In genomic region chr5:372911-373709, GRCh38 we compare ENCODE assay signal across 9 cellular contexts. TPM values are rescaled to one million over a fixed set of nuclear protein-coding genes. Genes with fewer than 3 reads are reported as not detected.
DNase-seq lines count a peak whose midpoint lies in the region; ATAC-seq lines count a peak whose summit lies in the region.
"Had no signal": no experiment of that assay in that cellular context is flagged by ENCODE, and none has a peak within 500 bp of the region (broad histone marks: within the 10 kb centered on the region; RNA-seq: fewer than 3 reads in every experiment).

No MANE protein-coding gene starts in this region.

- DNase-seq in NCI-H748 (lab: John Stamatoyannopoulos, UW; ENCODE audit: unreplicated experiment), result peak; percentile 84
- no peak for DNase-seq in NCI-H748 treated with DMSO at 0.1 percent for 48 hours (lab: John Stamatoyannopoulos, UW)
- no peak for DNase-seq in activated CD4-positive, alpha-beta memory T cell treated with anti-CD3 and anti-CD28 coated beads, Interleukin-2, amount 10 ng/mL, durations not matched to agents 7 days and 5 days
- peak; percentile 40 for DNase-seq in left lobe of liver (ENCODE audit: low spot score)
- no peak for DNase-seq in NCI-H187 (lab: John Stamatoyannopoulos, UW)

- POLR2A ChIA-PET in activated CD4-positive, alpha-beta memory T cell treated with anti-CD3 and anti-CD28 coated beads, Interleukin-2, amount 10 ng/mL, durations not matched to agents 7 days and 5 days (lab: Charles Lee), result interaction anchor here (0.6 to 3.8 kb wide), 12 partner anchors 8 to 102 kb away, joined by 3 to 25 read pairs (median 4); partner anchors contain the start of gene PDCD6

- peak overlapping the region; percentile 76 for H3K27ac Mint-ChIP-seq in activated CD4-positive, alpha-beta memory T cell treated with anti-CD3 and anti-CD28 coated beads, Interleukin-2, amount 10 ng/mL, durations not matched to agents 7 days and 5 days
- H3K27ac Mint-ChIP-seq: CD4-positive, alpha-beta T cell had no signal

- peaks cover 18% of the 10 kb centered on the region for H3K36me3 Mint-ChIP-seq in activated CD4-positive, alpha-beta memory T cell treated with anti-CD3 and anti-CD28 coated beads, Interleukin-2, amount 10 ng/mL, durations not matched to agents 7 days and 5 days (ENCODE audit: low read depth)

- no peaks in the 10 kb centered on the region for H3K9me3 Mint-ChIP-seq in activated CD4-positive, alpha-beta memory T cell treated with anti-CD3 and anti-CD28 coated beads, Interleukin-2, amount 10 ng/mL, durations not matched to agents 7 days and 5 days
- H3K9me3 Mint-ChIP-seq: CD4-positive, alpha-beta T cell had no signal

- ATAC-seq in HG02885 (IDR thresholded peaks at IDR 0.05; ENCODE audit: poor library complexity, unreplicated experiment), result peak; percentile 7
- ATAC-seq in left lobe of liver, result no peak
- no peak for ATAC-seq in HG03095 (IDR thresholded peaks at IDR 0.05; ENCODE audit: unreplicated experiment)
- no peak for ATAC-seq in HG03108 (IDR thresholded peaks at IDR 0.05; ENCODE audit: unreplicated experiment)

- peaks cover 80% of the 10 kb centered on the region for H3K4me1 Mint-ChIP-seq in activated CD4-positive, alpha-beta memory T cell treated with anti-CD3 and anti-CD28 coated beads, Interleukin-2, amount 10 ng/mL, durations not matched to agents 7 days and 5 days

- H3K4me3 Mint-ChIP-seq in activated CD4-positive, alpha-beta memory T cell treated with anti-CD3 and anti-CD28 coated beads, Interleukin-2, amount 10 ng/mL, durations not matched to agents 7 days and 5 days, result peak overlapping the region; percentile 41
- H3K4me3 Mint-ChIP-seq: CD4-positive, alpha-beta T cell had no signal

- no peaks in the 10 kb centered on the region for H3K27me3 Mint-ChIP-seq in activated CD4-positive, alpha-beta memory T cell treated with anti-CD3 and anti-CD28 coated beads, Interleukin-2, amount 10 ng/mL, durations not matched to agents 7 days and 5 days

- CTCF ChIA-PET in activated CD4-positive, alpha-beta memory T cell treated with anti-CD3 and anti-CD28 coated beads, Interleukin-2, amount 10 ng/mL, durations not matched to agents 7 days and 5 days (lab: Charles Lee), result no interaction called here

RNA-seq across cellular contexts. Expression of gene AHRR, which starts 51.6 kb away (rescaled TPM):
- 10 to 100 TPM; 23.6 to 24.6 TPM for total RNA-seq in activated CD4-positive, alpha-beta memory T cell treated with anti-CD3 and anti-CD28 coated beads, Interleukin-2, amount 10 ng/mL, durations not matched to agents 7 days and 5 days
- 0.81 TPM for total RNA-seq in left lobe of liver

Comparison
In these comparisons a context has a peak if more than half of its experiments do, and no peak if none do; other contexts are left out.
1. DNase-seq: peak in NCI-H748 (single experiment) and left lobe of liver (single experiment); none in NCI-H748 treated with DMSO at 0.1 percent for 48 hours (single experiment), activated CD4-positive, alpha-beta memory T cell treated with anti-CD3 and anti-CD28 coated beads, Interleukin-2, amount 10 ng/mL, durations not matched to agents 7 days and 5 days (single experiment) and NCI-H187 (0 of 2).
2. RNA of gene AHRR, which starts 51.6 kb away (total RNA-seq): 23.6 to 24.6 TPM in activated CD4-positive, alpha-beta memory T cell treated with anti-CD3 and anti-CD28 coated beads, Interleukin-2, amount 10 ng/mL, durations not matched to agents 7 days and 5 days; 0.81 TPM in left lobe of liver (single experiment); every median in the first group is over 10 times any median in the second.